8 cellular contexts compared by ENCODE assay signal in the genomic region with DNA sequence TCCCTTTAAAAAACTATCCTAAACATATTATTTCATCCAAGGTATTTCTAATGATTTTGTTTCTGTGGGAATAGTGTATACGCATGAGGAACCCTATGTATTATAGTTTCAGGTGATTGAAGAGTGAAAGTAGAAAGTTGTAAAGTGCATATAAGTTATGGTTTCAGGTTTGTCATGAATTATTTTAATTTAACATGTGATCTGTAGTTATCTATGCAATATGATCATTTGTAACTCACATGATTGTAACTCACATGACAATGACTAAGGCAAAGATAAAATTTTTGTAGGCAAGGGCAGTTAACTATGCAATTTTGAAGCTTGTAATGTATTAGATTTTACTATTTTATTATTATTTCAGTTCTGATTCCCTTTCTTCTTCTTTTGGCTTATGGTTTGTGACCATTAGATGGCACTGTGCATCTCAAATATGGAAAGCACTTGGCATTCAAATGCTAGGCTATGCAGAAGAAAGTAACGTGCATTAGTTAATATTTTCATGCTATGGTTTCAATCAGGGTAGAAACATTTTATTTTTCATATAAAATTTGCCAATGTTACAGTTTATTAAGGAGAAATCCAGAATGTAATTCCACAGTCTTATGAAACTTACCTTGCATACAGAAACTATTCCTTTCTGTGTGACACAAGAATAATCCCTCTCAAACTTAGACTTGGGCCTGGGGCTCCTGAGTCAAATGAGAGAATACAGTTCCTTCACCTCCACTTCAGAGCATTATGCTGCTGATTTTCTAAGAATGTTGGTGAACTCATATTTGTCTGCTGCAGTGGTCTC. TPM values are rescaled to one million over a fixed set of nuclear protein-coding genes. Genes with fewer than 3 reads are reported as not detected.
DNase-seq lines count a peak whose midpoint lies in the region; ATAC-seq, FAIRE-seq and TF ChIP-seq lines count a peak whose summit lies in the region.

No MANE protein-coding gene starts in this region.

- peaks cover 7 to 14% of the 10 kb centered on the region in 2 donors for H3K4me1 ChIP-seq in adrenal gland (replicated peaks in 1 of 2)

- intact Hi-C loops in adrenal gland (cut with DNase I) = loop anchor here (10.0 kb wide), 2 partner anchors 158 to 538 kb away; no protein-coding TSS in a partner anchor

- H3K4me3 ChIP-seq in adrenal gland = no peak overlapping the region

- peak; percentile 98 for FAIRE-seq in islet of Langerhans (lab: Jason Lieb, UNC)

- no peak for TF ChIP-seq POLR2A in adrenal gland (IDR thresholded peaks at IDR 0.05)

- peak; percentile 40 to 66 (median 52) for TF ChIP-seq CTCF in adrenal gland (IDR thresholded peaks at IDR 0.05)

- peak overlapping the region in 1 of 5 donors; percentile 52 for H3K27ac ChIP-seq in adrenal gland

- H3K36me3 ChIP-seq in adrenal gland (replicated peaks in 1 of 2) = no peaks in the 10 kb centered on the region

- ATAC-seq in HG02588 (IDR thresholded peaks at IDR 0.05; ENCODE audit: unreplicated experiment) (no peak), GM19463 (IDR thresholded peaks at IDR 0.05; ENCODE audit: unreplicated experiment) (no peak)

- no peaks in the 10 kb centered on the region for H3K9me3 ChIP-seq in adrenal gland (replicated peaks in 1 of 3)

- H3K27me3 ChIP-seq in adrenal gland = no peaks in the 10 kb centered on the region

- 25 to 34% (median 30%) methylated on average over 2 of the region's 2 CpGs for WGBS in adrenal gland, 4 donors

- DNase-seq in AG08395 (ENCODE audit: low spot score) (peak; percentile 46), EL (peak; percentile 39), NCI-H1092 treated with DMSO at 0.1 percent for 48 hours (lab: John Stamatoyannopoulos, UW) (peak; percentile 58), adrenal gland (peak in 1 of 7 donors; percentile 11), KG1 (lab: John Stamatoyannopoulos, UW) (no peak)

RNA-seq across cellular contexts. Expression of a gene that starts 15.8 kb away (rescaled TPM):
- total RNA-seq in adrenal gland = 1 to 10 TPM; 2.4 to 6.0 (median 4.9) TPM
- polyA plus RNA-seq in adrenal gland = 1 to 10 TPM; 1.8 to 2.4 (median 1.9) TPM

RNA-seq across cellular contexts. Expression of a gene that starts 24.5 kb away (rescaled TPM):
- total RNA-seq in adrenal gland = 10 to 100 TPM; 13.6 to 28.1 (median 19.3) TPM
- 10 to 100 TPM in 1 of 3 donors, 1 to 10 TPM in 2; 7.8 to 11.6 (median 9.9) TPM for polyA plus RNA-seq in adrenal gland
